14 cellular contexts compared by ENCODE assay signal in genomic region chr9:92616199-92617129, GRCh38. TPM values are rescaled to one million over a fixed set of nuclear protein-coding genes. Genes with fewer than 3 reads are reported as not detected.
DNase-seq lines count a peak whose midpoint lies in the region; ATAC-seq and TF ChIP-seq lines count a peak whose summit lies in the region.
"Had no signal": no experiment of that assay in that cellular context is flagged by ENCODE, and none has a peak within 500 bp of the region (broad histone marks: within the 10 kb centered on the region; RNA-seq: fewer than 3 reads in every experiment).

No MANE protein-coding gene starts in this region.

- no peak overlapping the region for H3K4me3 Mint-ChIP-seq in activated CD4-positive, alpha-beta T cell treated with anti-CD3 and anti-CD28 coated beads, Interleukin-2, amount 10 ng/mL, durations not matched to agents 24 days and 14 days
- no peak overlapping the region for H3K4me3 Mint-ChIP-seq in osteocyte (ENCODE audit: unreplicated experiment)
- H3K4me3 Mint-ChIP-seq: neural progenitor cell; stimulated activated naive CD8-positive, alpha-beta T cell treated with anti-CD3 and anti-CD28 coated beads, Interleukin-15, amount 100 ng/mL, for 72 hours had no signal

- peak overlapping the region; percentile 76 for H3K27ac ChIP-seq in upper lobe of right lung
- H3K27ac ChIP-seq: 22Rv1, neural progenitor cell had no signal

- no peaks in the 10 kb centered on the region for H3K9me3 Mint-ChIP-seq in activated CD4-positive, alpha-beta T cell treated with anti-CD3 and anti-CD28 coated beads, Interleukin-2, amount 10 ng/mL, durations not matched to agents 24 days and 14 days
- no peaks in the 10 kb centered on the region for H3K9me3 Mint-ChIP-seq in osteocyte (ENCODE audit: unreplicated experiment)
- H3K9me3 Mint-ChIP-seq: neural progenitor cell; stimulated activated naive CD8-positive, alpha-beta T cell treated with anti-CD3 and anti-CD28 coated beads, Interleukin-15, amount 100 ng/mL, for 72 hours had no signal

- H3K9me3 ChIP-seq in upper lobe of right lung, result no peaks in the 10 kb centered on the region

- intact Hi-C loops in activated CD4-positive, alpha-beta T cell treated with anti-CD3 and anti-CD28 coated beads, Interleukin-2, amount 10 ng/mL, durations not matched to agents 24 days and 14 days (cut with micrococcal nuclease), result no loop called here
- intact Hi-C loops in left cardiac atrium (cut with DNase I) (no loop called here), upper lobe of right lung (cut with DNase I) (no loop called here)

- DNase-seq in activated CD4-positive, alpha-beta T cell treated with anti-CD3 and anti-CD28 coated beads, Interleukin-2, amount 10 ng/mL, durations not matched to agents 24 days and 14 days, result no peak
- no peak for DNase-seq in activated CD4-positive, alpha-beta T cell treated with anti-CD3 and anti-CD28 coated beads for 48 hours
- peak; percentile 53 for DNase-seq in left cardiac atrium
- DNase-seq in osteocyte (ENCODE audit: extremely low spot score, unreplicated experiment), result peak; percentile 7
- DNase-seq in upper lobe of right lung, result no peak
- no peak for DNase-seq in D341Med (ENCODE audit: low spot score)
- DNase-seq in NCI-H226, result no peak
- DNase-seq in GF-D8 (lab: John Stamatoyannopoulos, UW), result no peak
- DNase-seq: NCI-H1092; NCI-H524 treated with DMSO at 0.1 percent for 48 hours; stimulated activated CD4-positive, alpha-beta T cell treated with anti-CD3 and anti-CD28 coated beads, Interleukin-2, amount 100 ng/mL, for 24 hours; stimulated activated naive CD8-positive, alpha-beta T cell treated with anti-CD3 and anti-CD28 coated beads, Interleukin-15, amount 100 ng/mL, for 72 hours had no signal

- peak overlapping the region; percentile 29 for H3K27ac Mint-ChIP-seq in activated CD4-positive, alpha-beta T cell treated with anti-CD3 and anti-CD28 coated beads, Interleukin-2, amount 10 ng/mL, durations not matched to agents 24 days and 14 days
- H3K27ac Mint-ChIP-seq in osteocyte (ENCODE audit: unreplicated experiment), result no peak overlapping the region
- H3K27ac Mint-ChIP-seq: neural progenitor cell; stimulated activated naive CD8-positive, alpha-beta T cell treated with anti-CD3 and anti-CD28 coated beads, Interleukin-15, amount 100 ng/mL, for 72 hours had no signal

- no peaks in the 10 kb centered on the region for H3K27me3 Mint-ChIP-seq in activated CD4-positive, alpha-beta T cell treated with anti-CD3 and anti-CD28 coated beads, Interleukin-2, amount 10 ng/mL, durations not matched to agents 24 days and 14 days
- H3K27me3 Mint-ChIP-seq in osteocyte (ENCODE audit: unreplicated experiment), result no peaks in the 10 kb centered on the region
- H3K27me3 Mint-ChIP-seq: stimulated activated naive CD8-positive, alpha-beta T cell treated with anti-CD3 and anti-CD28 coated beads, Interleukin-15, amount 100 ng/mL, for 72 hours had no signal

- no peaks in the 10 kb centered on the region for H3K4me1 Mint-ChIP-seq in activated CD4-positive, alpha-beta T cell treated with anti-CD3 and anti-CD28 coated beads, Interleukin-2, amount 10 ng/mL, durations not matched to agents 24 days and 14 days
- H3K4me1 Mint-ChIP-seq in osteocyte (ENCODE audit: unreplicated experiment), result peaks cover 4% of the 10 kb centered on the region
- H3K4me1 Mint-ChIP-seq: neural progenitor cell; stimulated activated naive CD8-positive, alpha-beta T cell treated with anti-CD3 and anti-CD28 coated beads, Interleukin-15, amount 100 ng/mL, for 72 hours had no signal

- H3K4me3 ChIP-seq in upper lobe of right lung, result no peak overlapping the region
- H3K4me3 ChIP-seq: neural progenitor cell had no signal

- ATAC-seq in left cardiac atrium (peak; percentile 19 to 41), upper lobe of right lung (no peak)
- ATAC-seq: stimulated activated naive CD8-positive, alpha-beta T cell treated with anti-CD3 and anti-CD28 coated beads, Interleukin-15, amount 100 ng/mL, for 72 hours had no signal

- no peaks in the 10 kb centered on the region for H3K27me3 ChIP-seq in upper lobe of right lung
- H3K27me3 ChIP-seq: neural progenitor cell had no signal

- H3K4me1 ChIP-seq in upper lobe of right lung, result no peaks in the 10 kb centered on the region
- H3K4me1 ChIP-seq: neural progenitor cell had no signal

- H3K36me3 ChIP-seq in upper lobe of right lung, result peaks cover 60% of the 10 kb centered on the region
- H3K36me3 ChIP-seq: neural progenitor cell had no signal

- H3K36me3 Mint-ChIP-seq in activated CD4-positive, alpha-beta T cell treated with anti-CD3 and anti-CD28 coated beads, Interleukin-2, amount 10 ng/mL, durations not matched to agents 24 days and 14 days (ENCODE audit: low read depth), result peaks cover 36% of the 10 kb centered on the region
- H3K36me3 Mint-ChIP-seq in osteocyte (ENCODE audit: unreplicated experiment), result peaks cover 60% of the 10 kb centered on the region

- no peak for TF ChIP-seq CTCF in osteocyte (IDR thresholded peaks at IDR 0.05)
- TF ChIP-seq CTCF in upper lobe of right lung (IDR thresholded peaks at IDR 0.05), result no peak

RNA-seq across cellular contexts. Expression of gene IPPK, which starts 53.5 kb away (rescaled TPM):
- total RNA-seq in activated CD4-positive, alpha-beta T cell treated with anti-CD3 and anti-CD28 coated beads, Interleukin-2, amount 10 ng/mL, durations not matched to agents 24 days and 14 days, result 13.5 and 15.6 TPM in 2 replicates
- total RNA-seq in left cardiac atrium, result 10 to 100 TPM in 1 of 2 donors, 1 to 10 TPM in 1; 6.1 to 19.6 TPM
- 6.4 and 7.4 TPM in 2 replicates for total RNA-seq in osteocyte
- total RNA-seq in upper lobe of right lung, result 9.6 TPM

Comparison
In these comparisons a context has a peak if more than half of its experiments do, and no peak if none do; other contexts are left out.
1. DNase-seq: peak in left cardiac atrium (single experiment) and osteocyte (single experiment); none in activated CD4-positive, alpha-beta T cell treated with anti-CD3 and anti-CD28 coated beads, Interleukin-2, amount 10 ng/mL, durations not matched to agents 24 days and 14 days (single experiment), activated CD4-positive, alpha-beta T cell treated with anti-CD3 and anti-CD28 coated beads for 48 hours (single experiment), upper lobe of right lung (single experiment), D341Med (single experiment), NCI-H226 (single experiment) and GF-D8 (single experiment).